ENCODE assay signal across 14 cellular contexts in genomic region chr1:89260575-89261275, GRCh38. TPM values are rescaled to one million over a fixed set of nuclear protein-coding genes. Genes with fewer than 3 reads are reported as not detected.
A peak's percentile ranks its signal among the peaks of the same experiment; 100 is the strongest.
DNase-seq lines count a peak whose midpoint lies in the region; ATAC-seq and TF ChIP-seq lines count a peak whose summit lies in the region.
"Had no signal": no experiment of that assay in that cellular context is flagged by ENCODE, and none has a peak within 500 bp of the region (broad histone marks: within the 10 kb centered on the region; RNA-seq: fewer than 3 reads in every experiment).

No MANE protein-coding gene starts in this region.

- TF ChIP-seq CTCF in transverse colon (IDR thresholded peaks at IDR 0.05), result no peak

- no peaks in the 10 kb centered on the region for H3K27me3 Mint-ChIP-seq in activated naive CD4-positive, alpha-beta T cell treated with anti-CD3 and anti-CD28 coated beads for 36 hours (ENCODE audit: low read depth)
- no peaks in the 10 kb centered on the region for H3K27me3 Mint-ChIP-seq in activated T-helper 2 cell treated with anti-CD3 and anti-CD28 coated beads, Interferon-gamma antibody, Interleukin-2, Interleukin-4, amounts not matched to agents 10 μg/mL and 5 μg/mL and 100 μg/mL, durations not matched to agents 14 hours and 24 hours and 36 hours (ENCODE audit: low read depth)
- no peaks in the 10 kb centered on the region for H3K27me3 Mint-ChIP-seq in memory B cell

- peaks cover 3% of the 10 kb centered on the region for H3K9me3 Mint-ChIP-seq in activated naive CD4-positive, alpha-beta T cell treated with anti-CD3 and anti-CD28 coated beads for 36 hours
- H3K9me3 Mint-ChIP-seq in activated T-helper 2 cell treated with anti-CD3 and anti-CD28 coated beads, Interferon-gamma antibody, Interleukin-2, Interleukin-4, amounts not matched to agents 10 μg/mL and 5 μg/mL and 100 μg/mL, durations not matched to agents 14 hours and 24 hours and 36 hours, result peaks cover 5% of the 10 kb centered on the region
- H3K9me3 Mint-ChIP-seq in memory B cell, result peaks cover 8% of the 10 kb centered on the region

- in situ Hi-C loops in transverse colon (cut with MboI; ENCODE audit: low pct_ligation_motif_present in 1 of 4, low pct_unique_long_range_greater_than_20kb in 1 of 4, low sequenced_read_pairs in 3 of 4), result no loop called here

- H3K27ac Mint-ChIP-seq in activated naive CD4-positive, alpha-beta T cell treated with anti-CD3 and anti-CD28 coated beads for 36 hours, result peak overlapping the region; percentile 78
- H3K27ac Mint-ChIP-seq in activated T-helper 2 cell treated with anti-CD3 and anti-CD28 coated beads, Interferon-gamma antibody, Interleukin-2, Interleukin-4, amounts not matched to agents 10 μg/mL and 5 μg/mL and 100 μg/mL, durations not matched to agents 14 hours and 24 hours and 36 hours, result peak overlapping the region; percentile 83
- H3K27ac Mint-ChIP-seq in memory B cell, result peak overlapping the region; percentile 5

- H3K36me3 ChIP-seq in transverse colon, result no peaks in the 10 kb centered on the region
- H3K36me3 ChIP-seq: adrenal gland, BLaER1 had no signal

- intact Hi-C loops in activated naive CD4-positive, alpha-beta T cell treated with anti-CD3 and anti-CD28 coated beads for 36 hours (cut with micrococcal nuclease), result no loop called here
- intact Hi-C loops in activated T-helper 2 cell treated with anti-CD3 and anti-CD28 coated beads, Interferon-gamma antibody, Interleukin-2, Interleukin-4, amounts not matched to agents 10 μg/mL and 5 μg/mL and 100 μg/mL, durations not matched to agents 14 hours and 24 hours and 36 hours (cut with micrococcal nuclease), result no loop called here
- intact Hi-C loops in transverse colon (cut with DNase I; ENCODE audit: low total_unique reads), result no loop called here

- H3K4me1 ChIP-seq in transverse colon, result peaks cover 0 to 34% (median 4%) of the 10 kb centered on the region in 4 donors
- H3K4me1 ChIP-seq: adrenal gland had no signal

- no peak for TF ChIP-seq EP300 in transverse colon (IDR thresholded peaks at IDR 0.05; ENCODE audit: low read depth)

- H3K36me3 Mint-ChIP-seq in activated naive CD4-positive, alpha-beta T cell treated with anti-CD3 and anti-CD28 coated beads for 36 hours (ENCODE audit: low read depth), result peaks cover 62% of the 10 kb centered on the region
- peaks cover 88% of the 10 kb centered on the region for H3K36me3 Mint-ChIP-seq in activated T-helper 2 cell treated with anti-CD3 and anti-CD28 coated beads, Interferon-gamma antibody, Interleukin-2, Interleukin-4, amounts not matched to agents 10 μg/mL and 5 μg/mL and 100 μg/mL, durations not matched to agents 14 hours and 24 hours and 36 hours (ENCODE audit: low read depth)
- H3K36me3 Mint-ChIP-seq in memory B cell, result peaks cover 36% of the 10 kb centered on the region

- H3K4me3 Mint-ChIP-seq in activated naive CD4-positive, alpha-beta T cell treated with anti-CD3 and anti-CD28 coated beads for 36 hours, result no peak overlapping the region
- peak overlapping the region; percentile 61 for H3K4me3 Mint-ChIP-seq in activated T-helper 2 cell treated with anti-CD3 and anti-CD28 coated beads, Interferon-gamma antibody, Interleukin-2, Interleukin-4, amounts not matched to agents 10 μg/mL and 5 μg/mL and 100 μg/mL, durations not matched to agents 14 hours and 24 hours and 36 hours (ENCODE audit: low read depth)
- H3K4me3 Mint-ChIP-seq in memory B cell, result no peak overlapping the region

- WGBS in transverse colon (ENCODE audit: low coverage in 1 of 2), 2 donors, result 53 to 57% methylated on average over 5 of the region's 5 CpGs

- DNase-seq in activated naive CD4-positive, alpha-beta T cell treated with anti-CD3 and anti-CD28 coated beads for 36 hours, result no peak
- no peak for DNase-seq in activated naive CD4-positive, alpha-beta T cell treated with anti-CD3 and anti-CD28 coated beads, Interleukin-2, amount 50 U/mL, for 16 hours
- no peak for DNase-seq in activated T-helper 2 cell treated with anti-CD3 and anti-CD28 coated beads, Interferon-gamma antibody, Interleukin-2, Interleukin-4, amounts not matched to agents 10 μg/mL and 5 μg/mL and 100 μg/mL, durations not matched to agents 14 hours and 24 hours and 36 hours (ENCODE audit: low spot score)
- DNase-seq in memory B cell (ENCODE audit: low spot score in 2 of 2), result no peak
- no peak for DNase-seq in transverse colon
- DNase-seq in cerebellar cortex (ENCODE audit: low spot score), result no peak
- DNase-seq in putamen (ENCODE audit: low spot score), result no peak
- DNase-seq in medulla oblongata (ENCODE audit: extremely low spot score), result no peak
- DNase-seq: adrenal gland, erythroblast, left colon had no signal

- no peak for ATAC-seq in memory B cell (ENCODE audit: low read depth)
- ATAC-seq: left colon had no signal

- H3K27me3 ChIP-seq in transverse colon, result no peaks in the 10 kb centered on the region
- H3K27me3 ChIP-seq: adrenal gland, BLaER1 had no signal

- CTCF ChIA-PET in activated naive CD4-positive, alpha-beta T cell treated with anti-CD3 and anti-CD28 coated beads for 36 hours (lab: Charles Lee), result interaction anchor here (0.7 to 1.3 kb wide), 3 partner anchors 8 to 12 kb away, joined by 3 to 5 read pairs (median 5); partner anchors contain the start of gene GBP5

- H3K27ac ChIP-seq in transverse colon, result peak overlapping the region; percentile 5 to 41 (median 25)
- H3K27ac ChIP-seq: adrenal gland, BLaER1 had no signal

- H3K4me1 Mint-ChIP-seq in activated naive CD4-positive, alpha-beta T cell treated with anti-CD3 and anti-CD28 coated beads for 36 hours (ENCODE audit: low read depth), result peaks cover 67% of the 10 kb centered on the region
- peaks cover 54% of the 10 kb centered on the region for H3K4me1 Mint-ChIP-seq in activated T-helper 2 cell treated with anti-CD3 and anti-CD28 coated beads, Interferon-gamma antibody, Interleukin-2, Interleukin-4, amounts not matched to agents 10 μg/mL and 5 μg/mL and 100 μg/mL, durations not matched to agents 14 hours and 24 hours and 36 hours (ENCODE audit: low read depth)
- peaks cover 9% of the 10 kb centered on the region for H3K4me1 Mint-ChIP-seq in memory B cell

- no peaks in the 10 kb centered on the region for H3K9me3 ChIP-seq in transverse colon
- H3K9me3 ChIP-seq: adrenal gland, BLaER1 had no signal

- no peak overlapping the region for H3K4me3 ChIP-seq in transverse colon
- H3K4me3 ChIP-seq: adrenal gland, BLaER1, skin epidermis had no signal

- no peak for TF ChIP-seq POLR2A in transverse colon (IDR thresholded peaks at IDR 0.05)

RNA-seq across cellular contexts. Expression of gene GBP5, which starts 11.9 kb away (rescaled TPM):
- total RNA-seq in activated naive CD4-positive, alpha-beta T cell treated with anti-CD3 and anti-CD28 coated beads for 36 hours, result 10 to 100 TPM; 84.3 to 85.5 TPM
- total RNA-seq in activated T-helper 2 cell treated with anti-CD3 and anti-CD28 coated beads, Interferon-gamma antibody, Interleukin-2, Interleukin-4, amounts not matched to agents 10 μg/mL and 5 μg/mL and 100 μg/mL, durations not matched to agents 14 hours and 24 hours and 36 hours, result 34.3 TPM in 2 replicates
- 1 to 10 TPM in 2 of 4 donors, not detected in 2; 1.5 to 7.3 TPM for total RNA-seq in transverse colon
- total RNA-seq: MCF 10A had no signal

Comparison
In these comparisons a context has a peak if more than half of its experiments do, and no peak if none do; other contexts are left out.
1. H3K27ac Mint-ChIP-seq: peak in every context shown above with its lines; median percentile 83 in activated T-helper 2 cell treated with anti-CD3 and anti-CD28 coated beads, Interferon-gamma antibody, Interleukin-2, Interleukin-4, amounts not matched to agents 10 μg/mL and 5 μg/mL and 100 μg/mL, durations not matched to agents 14 hours and 24 hours and 36 hours; 78 in activated naive CD4-positive, alpha-beta T cell treated with anti-CD3 and anti-CD28 coated beads for 36 hours; 5 in memory B cell.